ENCODE assay signal across 12 cellular contexts in genomic region chr2:109266998-109267854, GRCh38.
DNase-seq lines count a peak whose midpoint lies in the region; ATAC-seq, FAIRE-seq and TF ChIP-seq lines count a peak whose summit lies in the region.
"Had no signal": no experiment of that assay in that cellular context is flagged by ENCODE, and none has a peak within 500 bp of the region (broad histone marks: within the 10 kb centered on the region; RNA-seq: fewer than 3 reads in every experiment).

No MANE protein-coding gene starts in this region.

- DNase-seq in Right ventricle myocardium inferior (ENCODE audit: missing footprints) (no peak), right atrium auricular region (ENCODE audit: low spot score) (no peak), lung (ENCODE audit: low spot score) (no peak), urothelium cell line (ENCODE audit: low spot score) (no peak), OCI-M2 (lab: John Stamatoyannopoulos, UW; ENCODE audit: unreplicated experiment) (no peak), ovary (no peak)
- no peak for DNase-seq in activated CD4-positive, alpha-beta T cell treated with anti-CD3 and anti-CD28 coated beads for 4 hours
- DNase-seq: activated CD4-positive, alpha-beta memory T cell treated with anti-CD3 and anti-CD28 coated beads, Interleukin-2, amount 10 ng/mL, durations not matched to agents 7 days and 5 days; activated naive CD4-positive, alpha-beta T cell treated with anti-CD3 and anti-CD28 coated beads, Interleukin-2, amount 50 U/mL, for 16 hours had no signal

- intact Hi-C loops in Right ventricle myocardium inferior (cut with DNase I), result no loop called here
- intact Hi-C loops in ovary (cut with DNase I), result no loop called here

- H3K27me3 ChIP-seq in right atrium auricular region (no peaks in the 10 kb centered on the region), lung (ENCODE audit: control insufficient read depth, insufficient read depth) (no peaks in the 10 kb centered on the region), ovary (no peaks in the 10 kb centered on the region)

- peaks cover 0 to 47% of the 10 kb centered on the region in 2 donors for H3K4me1 ChIP-seq in right atrium auricular region
- peaks cover 2 to 47% of the 10 kb centered on the region in 2 donors for H3K4me1 ChIP-seq in lung (ENCODE audit: control insufficient read depth in 2 of 2, insufficient read depth in 2 of 2, low read length in 2 of 2)
- peaks cover 10% of the 10 kb centered on the region for H3K4me1 ChIP-seq in ovary (ENCODE audit: insufficient read depth)

- ATAC-seq in Right ventricle myocardium inferior (peak; percentile 35), esophagus mucosa (peak; percentile 40), lung (ENCODE audit: insufficient read depth, low FRiP score) (no peak)

- H3K9me3 ChIP-seq in right atrium auricular region (no peaks in the 10 kb centered on the region), lung (ENCODE audit: control insufficient read depth in 2 of 2, insufficient read depth in 1 of 2, low read length in 1 of 2) (no peaks in the 10 kb centered on the region), ovary (no peaks in the 10 kb centered on the region)

- no peaks in the 10 kb centered on the region for H3K36me3 ChIP-seq in right atrium auricular region
- H3K36me3 ChIP-seq in lung (ENCODE audit: control insufficient read depth in 2 of 2, insufficient read depth in 2 of 2, low read length in 2 of 2), result no peaks in the 10 kb centered on the region
- no peaks in the 10 kb centered on the region for H3K36me3 ChIP-seq in ovary

- H3K4me3 ChIP-seq in right atrium auricular region, result no peak overlapping the region
- H3K4me3 ChIP-seq in lung, result no peak overlapping the region
- H3K4me3 ChIP-seq in ovary, result no peak overlapping the region
- H3K4me3 ChIP-seq: coronary artery, skin epidermis had no signal

- peak overlapping the region in 1 of 2 donors; percentile 44 for H3K27ac ChIP-seq in right atrium auricular region
- H3K27ac ChIP-seq in lung (ENCODE audit: low read depth in 1 of 2, low read length in 1 of 2), result peak overlapping the region; percentile 52 to 79
- H3K27ac ChIP-seq in ovary, result no peak overlapping the region

- no peak for TF ChIP-seq POLR2A in ovary (IDR thresholded peaks at IDR 0.05)

- FAIRE-seq in urothelium cell line (lab: Jason Lieb, UNC), result peak; percentile 76

- TF ChIP-seq CTCF in right atrium auricular region (IDR thresholded peaks at IDR 0.05), result no peak
- TF ChIP-seq CTCF in lung (IDR thresholded peaks at IDR 0.05; ENCODE audit: control extremely low read depth, extremely low read depth), result no peak
- TF ChIP-seq CTCF in ovary (IDR thresholded peaks at IDR 0.05), result no peak

- 58 to 63% methylated on average over 16 of the region's 16 CpGs for WGBS in lung, 2 donors
- 79 to 84% (median 80%) methylated on average over 16 of the region's 16 CpGs for WGBS in ovary, 3 donors

- no peak for TF ChIP-seq EP300 in ovary (IDR thresholded peaks at IDR 0.05)

Comparison
In these comparisons a context has a peak if more than half of its experiments do, and no peak if none do; other contexts are left out.
1. H3K27ac ChIP-seq: peak in lung (2 of 2); none in ovary (0 of 2).